Comparison of ENCODE assay signal across 2 cellular contexts in genomic region chr1:16623773-16624719, GRCh38.
TF ChIP-seq lines count a peak whose summit lies in the region.
"Not testable (repeated sequence)": the region's sequence is repeated elsewhere in the genome, so short reads cannot be mapped to it uniquely, and the experiment has no call there.

No MANE protein-coding gene starts in this region.

TF ChIP-seq in HEK293, 187 proteins besides CTCF, POLR2A, EP300 and RAD21:
- TF ChIP-seq ZBTB26 (tag by site-specific recombination; optimal IDR thresholded peaks at IDR 0.05) (peak; percentile 22), GLIS1 (tag by site-specific recombination; IDR thresholded peaks at IDR 0.05) (0 out of 2 replicates have a peak, but pooled peaks have one; percentile 15), KLF1 (tag by site-specific recombination; IDR thresholded peaks at IDR 0.05) (peak; percentile 85)

TF ChIP-seq in K562, 482 proteins besides CTCF, POLR2A, EP300 and RAD21:
- TF ChIP-seq RBFOX2 (IDR thresholded peaks at IDR 0.05; ENCODE audit: low read depth, low read length) (peak; percentile 61), MED1 (CRISPR knock-in tag; IDR thresholded peaks at IDR 0.05; ENCODE audit: borderline replicate concordance) (0 out of 2 replicates have a peak, but pooled peaks have one; percentile 66), BRCA1 (CRISPR knock-in tag; IDR thresholded peaks at IDR 0.05) (peak; percentile 99), ZFX (CRISPR knock-in tag; IDR thresholded peaks at IDR 0.05) (peak; percentile 5; the same call in 1 of the 2 replicates), NR4A1 (CRISPR knock-in tag; IDR thresholded peaks at IDR 0.05) (peak; percentile 73; the same call in 1 of the 2 replicates), PCBP1 (IDR thresholded peaks at IDR 0.05; ENCODE audit: low read depth, low read length, poor library complexity, severe bottlenecking) (peak; percentile 79), HMGN3 (IDR thresholded peaks at IDR 0.05; ENCODE audit: borderline replicate concordance, extremely low read depth, insufficient read length, low read depth, low read length) (peak; percentile 41), HOMEZ (CRISPR knock-in tag; IDR thresholded peaks at IDR 0.05) (peak; percentile 13; the same call in 1 of the 2 replicates), STAG1 (CRISPR knock-in tag; IDR thresholded peaks at IDR 0.05; ENCODE audit: borderline replicate concordance) (peak; percentile 41), SETDB1 (IDR thresholded peaks at IDR 0.05; ENCODE audit: low read length) (peak; percentile 70), E2F3 (CRISPR knock-in tag; IDR thresholded peaks at IDR 0.05) (peak; percentile 13; the same call in 1 of the 2 replicates), RCOR1 (IDR thresholded peaks at IDR 0.05; ENCODE audit: borderline replicate concordance in 1 of 2, low read depth in 2 of 2, low read length in 2 of 2) (0 out of 4 replicates have a peak, but pooled peaks of 1 of the 2 experiments have one; percentile 0), TEAD1 (CRISPR knock-in tag; IDR thresholded peaks at IDR 0.05) (0 out of 4 replicates have a peak, but pooled peaks of 1 of the 2 experiments have one; percentile 33), ZBTB33 (CRISPR knock-in tag; IDR thresholded peaks at IDR 0.05) (peak; percentile 91), THRB (CRISPR knock-in tag; conservative IDR thresholded peaks at IDR 0.05) (0 out of 2 replicates have a peak, but pooled peaks have one; percentile 6), FOXA3 (CRISPR knock-in tag; conservative IDR thresholded peaks at IDR 0.05 in 1 of 2, IDR thresholded peaks at IDR 0.05 in 1 of 2) (0 out of 4 replicates have a peak, but pooled peaks of 1 of the 2 experiments have one; percentile 54), ZC3H4 (CRISPR knock-in tag; IDR thresholded peaks at IDR 0.05; ENCODE audit: borderline replicate concordance) (peak; percentile 74), TEAD4 (CRISPR knock-in tag; IDR thresholded peaks at IDR 0.05; ENCODE audit: borderline replicate concordance) (0 out of 2 replicates have a peak, but pooled peaks have one; percentile 14), MXD1 (CRISPR knock-in tag; IDR thresholded peaks at IDR 0.05; ENCODE audit: borderline replicate concordance, poor library complexity, severe bottlenecking) (peak; percentile 59), ATF1 (CRISPR knock-in tag; IDR thresholded peaks at IDR 0.05) (peak; percentile 13; the same call in 1 of the 2 replicates), ZNF639 (CRISPR knock-in tag; conservative IDR thresholded peaks at IDR 0.05 in 1 of 2, IDR thresholded peaks at IDR 0.05 in 1 of 2) (peak in 1 of 2 experiments; percentile 42; a peak in 1 of 4 replicates), MLX (CRISPR knock-in tag; conservative IDR thresholded peaks at IDR 0.05) (peak in 1 of 2 experiments; percentile 71; a peak in 1 of 4 replicates), CBFB (CRISPR knock-in tag; IDR thresholded peaks at IDR 0.05) (0 out of 2 replicates have a peak, but pooled peaks have one; percentile 39), PURB (CRISPR knock-in tag; IDR thresholded peaks at IDR 0.05; ENCODE audit: low read depth) (peak; percentile 48; the same call in 1 of the 2 replicates), RBM22 (IDR thresholded peaks at IDR 0.05; ENCODE audit: low read depth, low read length, poor library complexity, severe bottlenecking) (peak; percentile 75), IRF2 (CRISPR knock-in tag; IDR thresholded peaks at IDR 0.05) (0 out of 2 replicates have a peak, but pooled peaks have one; percentile 18), POLR2G (IDR thresholded peaks at IDR 0.05; ENCODE audit: low read depth, low read length) (peak; percentile 80), FIP1L1 (IDR thresholded peaks at IDR 0.05; ENCODE audit: low read depth, low read length, poor library complexity, severe bottlenecking) (peak; percentile 64), RBM14 (IDR thresholded peaks at IDR 0.05; ENCODE audit: borderline replicate concordance, insufficient read depth, low read depth, low read length) (peak; percentile 82), NR3C1 (CRISPR knock-in tag; IDR thresholded peaks at IDR 0.05) (0 out of 2 replicates have a peak, but pooled peaks have one; percentile 49), PRMT5 (CRISPR knock-in tag; IDR thresholded peaks at IDR 0.05) (peak; percentile 21; the same call in 1 of the 2 replicates)
- not testable (repeated sequence) for TF ChIP-seq BRCA1 (IDR thresholded peaks at IDR 0.05); NR4A1 (tag; IDR thresholded peaks at IDR 0.05); TEAD4 (IDR thresholded peaks at IDR 0.05; ENCODE audit: low read length); ATF1 (tag; IDR thresholded peaks at IDR 0.05)
- TF ChIP-seq, protein P1, sequence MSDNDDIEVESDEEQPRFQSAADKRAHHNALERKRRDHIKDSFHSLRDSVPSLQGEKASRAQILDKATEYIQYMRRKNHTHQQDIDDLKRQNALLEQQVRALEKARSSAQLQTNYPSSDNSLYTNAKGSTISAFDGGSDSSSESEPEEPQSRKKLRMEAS (CRISPR knock-in tag; IDR thresholded peaks at IDR 0.05): peak; percentile 5; the same call in 1 of the 2 replicates
- TF ChIP-seq, protein P2, sequence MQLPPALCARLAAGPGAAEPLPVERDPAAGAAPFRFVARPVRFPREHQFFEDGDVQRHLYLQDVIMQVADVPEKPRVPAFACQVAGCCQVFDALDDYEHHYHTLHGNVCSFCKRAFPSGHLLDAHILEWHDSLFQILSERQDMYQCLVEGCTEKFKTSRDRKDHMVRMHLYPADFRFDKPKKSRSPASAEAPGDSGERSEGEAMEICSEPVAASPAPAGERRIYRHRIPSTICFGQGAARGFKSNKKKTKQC (CRISPR knock-in tag; IDR thresholded peaks at IDR 0.05): peak; percentile 60
- TF ChIP-seq, protein P3, sequence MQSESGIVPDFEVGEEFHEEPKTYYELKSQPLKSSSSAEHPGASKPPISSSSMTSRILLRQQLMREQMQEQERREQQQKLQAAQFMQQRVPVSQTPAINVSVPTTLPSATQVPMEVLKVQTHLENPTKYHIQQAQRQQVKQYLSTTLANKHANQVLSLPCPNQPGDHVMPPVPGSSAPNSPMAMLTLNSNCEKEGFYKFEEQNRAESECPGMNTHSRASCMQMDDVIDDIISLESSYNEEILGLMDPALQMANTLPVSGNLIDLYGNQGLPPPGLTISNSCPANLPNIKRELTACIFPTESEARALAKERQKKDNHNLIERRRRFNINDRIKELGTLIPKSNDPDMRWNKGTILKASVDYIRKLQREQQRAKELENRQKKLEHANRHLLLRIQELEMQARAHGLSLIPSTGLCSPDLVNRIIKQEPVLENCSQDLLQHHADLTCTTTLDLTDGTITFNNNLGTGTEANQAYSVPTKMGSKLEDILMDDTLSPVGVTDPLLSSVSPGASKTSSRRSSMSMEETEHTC (IDR thresholded peaks at IDR 0.05): 0 out of 2 replicates have a peak, but pooled peaks have one; percentile 17
- TF ChIP-seq, protein P4, sequence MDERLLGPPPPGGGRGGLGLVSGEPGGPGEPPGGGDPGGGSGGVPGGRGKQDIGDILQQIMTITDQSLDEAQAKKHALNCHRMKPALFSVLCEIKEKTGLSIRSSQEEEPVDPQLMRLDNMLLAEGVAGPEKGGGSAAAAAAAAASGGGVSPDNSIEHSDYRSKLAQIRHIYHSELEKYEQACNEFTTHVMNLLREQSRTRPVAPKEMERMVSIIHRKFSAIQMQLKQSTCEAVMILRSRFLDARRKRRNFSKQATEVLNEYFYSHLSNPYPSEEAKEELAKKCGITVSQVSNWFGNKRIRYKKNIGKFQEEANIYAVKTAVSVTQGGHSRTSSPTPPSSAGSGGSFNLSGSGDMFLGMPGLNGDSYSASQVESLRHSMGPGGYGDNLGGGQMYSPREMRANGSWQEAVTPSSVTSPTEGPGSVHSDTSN (CRISPR knock-in tag; IDR thresholded peaks at IDR 0.05; ENCODE audit: low read depth): peak; percentile 6
- TF ChIP-seq, protein P4 (tag; conservative IDR thresholded peaks at IDR 0.05; ENCODE audit: low read depth): not testable (repeated sequence)
